8 cellular contexts compared by ENCODE assay signal in the genomic region with DNA sequence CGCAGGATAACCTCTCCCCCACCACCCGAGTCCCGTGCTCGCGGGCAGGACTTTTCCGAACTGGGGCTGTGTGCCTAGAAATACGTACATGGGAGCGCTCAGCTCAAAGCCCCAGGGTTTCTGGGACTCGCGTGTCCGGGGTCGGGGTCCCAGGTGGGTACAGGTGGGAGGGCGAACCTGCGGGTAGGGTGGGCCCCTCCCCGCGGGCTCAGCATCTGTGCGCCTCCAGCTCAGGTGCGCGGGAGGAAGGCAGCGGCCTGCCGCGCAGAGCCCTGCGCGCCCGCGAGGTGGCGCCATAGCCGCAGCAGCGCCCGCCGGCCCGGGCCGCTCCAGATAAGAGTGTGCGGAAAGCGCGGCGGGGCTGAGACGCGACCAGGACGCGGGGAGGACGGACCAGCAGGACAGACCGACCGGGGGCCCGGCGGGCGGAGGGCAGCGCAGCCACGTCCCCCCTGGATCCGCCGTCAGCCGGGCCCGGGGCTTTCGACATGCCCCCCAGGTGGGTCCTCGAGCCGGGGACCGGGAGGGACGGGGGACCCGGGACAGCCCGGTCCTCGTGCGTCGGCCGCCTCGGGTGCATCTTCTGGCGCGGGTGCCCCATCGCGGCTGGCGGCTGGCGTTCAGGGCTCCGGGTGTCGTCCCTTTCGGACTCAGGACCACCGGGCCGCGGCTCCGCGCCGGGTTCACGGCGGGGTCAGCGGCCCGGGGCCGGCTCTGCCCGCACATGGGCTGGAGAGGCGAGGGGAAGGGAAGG. TPM values are rescaled to one million over a fixed set of nuclear protein-coding genes. Genes with fewer than 3 reads are reported as not detected.
DNase-seq lines count a peak whose midpoint lies in the region; ATAC-seq and TF ChIP-seq lines count a peak whose summit lies in the region.

A gene with protein sequence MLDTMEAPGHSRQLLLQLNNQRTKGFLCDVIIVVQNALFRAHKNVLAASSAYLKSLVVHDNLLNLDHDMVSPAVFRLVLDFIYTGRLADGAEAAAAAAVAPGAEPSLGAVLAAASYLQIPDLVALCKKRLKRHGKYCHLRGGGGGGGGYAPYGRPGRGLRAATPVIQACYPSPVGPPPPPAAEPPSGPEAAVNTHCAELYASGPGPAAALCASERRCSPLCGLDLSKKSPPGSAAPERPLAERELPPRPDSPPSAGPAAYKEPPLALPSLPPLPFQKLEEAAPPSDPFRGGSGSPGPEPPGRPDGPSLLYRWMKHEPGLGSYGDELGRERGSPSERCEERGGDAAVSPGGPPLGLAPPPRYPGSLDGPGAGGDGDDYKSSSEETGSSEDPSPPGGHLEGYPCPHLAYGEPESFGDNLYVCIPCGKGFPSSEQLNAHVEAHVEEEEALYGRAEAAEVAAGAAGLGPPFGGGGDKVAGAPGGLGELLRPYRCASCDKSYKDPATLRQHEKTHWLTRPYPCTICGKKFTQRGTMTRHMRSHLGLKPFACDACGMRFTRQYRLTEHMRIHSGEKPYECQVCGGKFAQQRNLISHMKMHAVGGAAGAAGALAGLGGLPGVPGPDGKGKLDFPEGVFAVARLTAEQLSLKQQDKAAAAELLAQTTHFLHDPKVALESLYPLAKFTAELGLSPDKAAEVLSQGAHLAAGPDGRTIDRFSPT (plus strand): TSS at position 364 of the 754 bp plus-strand sequence. CDS start 1,588 bp downstream, outside the sequence.

- H3K79me2 ChIP-seq in neural cell (replicated peaks; ENCODE audit: insufficient read depth, low read length) = no peaks in the 10 kb centered on the region

- peak; percentile 19 for ATAC-seq in GM18505 (IDR thresholded peaks at IDR 0.05; ENCODE audit: unreplicated experiment)
- no peak for ATAC-seq in thoracic aorta (ENCODE audit: insufficient number of reproducible peaks, low FRiP score, low read depth)

- TF ChIP-seq CTCF in fibroblast of villous mesenchyme (IDR thresholded peaks at IDR 0.05; ENCODE audit: insufficient read depth, low read depth, low read length) (peak; percentile 79), neural cell (IDR thresholded peaks at IDR 0.05; ENCODE audit: poor library complexity, severe bottlenecking) (peak; percentile 90), thoracic aorta (IDR thresholded peaks at IDR 0.05) (peak; percentile 98)

- peaks cover 77% of the 10 kb centered on the region for H3K27me3 ChIP-seq in neural cell (ENCODE audit: insufficient read depth, low read depth, low read length)
- no peaks in the 10 kb centered on the region for H3K27me3 ChIP-seq in thoracic aorta (replicated peaks; ENCODE audit: insufficient read depth)

- H3K27ac ChIP-seq in neural cell (ENCODE audit: low read length) (no peak within 1 kb of the TSS), thoracic aorta (peak within 1 kb of the TSS; percentile 50 to 61)

- no peaks in the 10 kb centered on the region for H4K20me1 ChIP-seq in neural cell (ENCODE audit: insufficient read depth)

- peak; percentile 98 for DNase-seq in 8988T
- peak; percentile 70 for DNase-seq in HPDE6-E6E7 (ENCODE audit: extremely low spot score)
- peak; percentile 58 for DNase-seq in SHP77 treated with DMSO at 0.1 percent for 48 hours (lab: John Stamatoyannopoulos, UW)
- peak; percentile 71 for DNase-seq in activated gamma-delta T cell treated with Interleukin-2 at 50 U/mL for 16 hours
- peak; percentile 76 for DNase-seq in fibroblast of villous mesenchyme (ENCODE audit: low read depth)
- no peak for DNase-seq in thoracic aorta (ENCODE audit: low spot score)

- peak within 1 kb of the TSS; percentile 59 for H3K9ac ChIP-seq in neural cell (ENCODE audit: low read length)

- H3K9me2 ChIP-seq in neural cell (ENCODE audit: insufficient read depth, low read length) = no peaks in the 10 kb centered on the region

- peak; percentile 80 for TF ChIP-seq RAD21 in neural cell (conservative IDR thresholded peaks at IDR 0.05)

- H3K9me3 ChIP-seq in neural cell (ENCODE audit: low read length) = peaks cover 5% of the 10 kb centered on the region
- no peaks in the 10 kb centered on the region for H3K9me3 ChIP-seq in thoracic aorta

- no peak within 1 kb of the TSS for H3K4me2 ChIP-seq in neural cell (ENCODE audit: low read length)

- no peaks in the 10 kb centered on the region for H3F3A ChIP-seq in neural cell (ENCODE audit: insufficient read depth, low read length, poor library complexity, severe bottlenecking)

- TF ChIP-seq POLR2A in GM18505 (IDR thresholded peaks at IDR 0.05; ENCODE audit: borderline replicate concordance, extremely low read depth, insufficient read depth, insufficient read length) = peak; percentile 85

- no peaks in the 10 kb centered on the region for H3K36me3 ChIP-seq in neural cell (ENCODE audit: insufficient read depth, low read length)
- no peaks in the 10 kb centered on the region for H3K36me3 ChIP-seq in thoracic aorta

- peak within 1 kb of the TSS; percentile 68 for H3K4me3 ChIP-seq in fibroblast of villous mesenchyme (ENCODE audit: low read depth, low read length)
- H3K4me3 ChIP-seq in neural cell (ENCODE audit: low read length) = peak within 1 kb of the TSS; percentile 64
- H3K4me3 ChIP-seq in thoracic aorta = peak within 1 kb of the TSS; percentile 82

- H3K4me1 ChIP-seq in thoracic aorta (ENCODE audit: control insufficient read depth in 1 of 2, low read depth in 2 of 2) = peaks cover 24 to 36% of the 10 kb centered on the region in 2 donors

- no peak within 1 kb of the TSS for H2AFZ ChIP-seq in neural cell (ENCODE audit: low read depth, low read length)

- TF ChIP-seq EP300 in neural cell (conservative IDR thresholded peaks at IDR 0.05; ENCODE audit: poor library complexity, severe bottlenecking) = no peak

TF ChIP-seq in neural cell, 6 proteins besides CTCF, POLR2A, EP300 and RAD21:
- peak; percentile 50 for TF ChIP-seq MXI1 (conservative IDR thresholded peaks at IDR 0.05; ENCODE audit: poor library complexity, severe bottlenecking)
- TF ChIP-seq EZH2 (IDR thresholded peaks at IDR 0.05; ENCODE audit: borderline replicate concordance, insufficient read depth, low read length, poor library complexity, severe bottlenecking) = no peak
- no peak for TF ChIP-seq POLR2AphosphoS5 (IDR thresholded peaks at IDR 0.05)
- peak; percentile 87 for TF ChIP-seq SMC3 (conservative IDR thresholded peaks at IDR 0.05; ENCODE audit: poor library complexity)

RNA-seq across cellular contexts. Expression of the gene that starts here (rescaled TPM):
- total RNA-seq in fibroblast of villous mesenchyme = 81.6 and 102 TPM in 2 replicates
- 1.7 and 2.8 TPM in 2 replicates for polyA plus RNA-seq in neural cell
- 3.8 and 6.1 TPM in 2 replicates for polyA minus RNA-seq in neural cell
- 10 to 100 TPM; 38.3 to 53.9 TPM for total RNA-seq in thoracic aorta
